ENCODE assay signal across 4 cellular contexts in genomic region chrX:21911481-21911880, GRCh38.
TF ChIP-seq lines count a peak whose summit lies in the region.

No MANE protein-coding gene starts in this region.

TF ChIP-seq in SK-N-SH, 30 proteins besides CTCF, POLR2A, EP300 and RAD21:
- TF ChIP-seq NRF1 (IDR thresholded peaks at IDR 0.05; ENCODE audit: low read depth, low read length), result no peak
- TF ChIP-seq, protein P1, sequence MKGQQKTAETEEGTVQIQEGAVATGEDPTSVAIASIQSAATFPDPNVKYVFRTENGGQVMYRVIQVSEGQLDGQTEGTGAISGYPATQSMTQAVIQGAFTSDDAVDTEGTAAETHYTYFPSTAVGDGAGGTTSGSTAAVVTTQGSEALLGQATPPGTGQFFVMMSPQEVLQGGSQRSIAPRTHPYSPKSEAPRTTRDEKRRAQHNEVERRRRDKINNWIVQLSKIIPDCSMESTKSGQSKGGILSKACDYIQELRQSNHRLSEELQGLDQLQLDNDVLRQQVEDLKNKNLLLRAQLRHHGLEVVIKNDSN (IDR thresholded peaks at IDR 0.05; ENCODE audit: borderline replicate concordance, low read depth), result 0 out of 2 replicates have a peak, but pooled peaks have one; percentile 16

TF ChIP-seq in SK-N-SH treated with all-trans-retinoic acid at 6 μM for 48 hours, 23 proteins besides CTCF, POLR2A, EP300 and RAD21 (continues in another document):
- TF ChIP-seq RARB (CRISPR knock-in tag; IDR thresholded peaks at IDR 0.05), result no peak
- no peak for TF ChIP-seq GLIS3 (CRISPR knock-in tag; IDR thresholded peaks at IDR 0.05)
- TF ChIP-seq, protein P2, sequence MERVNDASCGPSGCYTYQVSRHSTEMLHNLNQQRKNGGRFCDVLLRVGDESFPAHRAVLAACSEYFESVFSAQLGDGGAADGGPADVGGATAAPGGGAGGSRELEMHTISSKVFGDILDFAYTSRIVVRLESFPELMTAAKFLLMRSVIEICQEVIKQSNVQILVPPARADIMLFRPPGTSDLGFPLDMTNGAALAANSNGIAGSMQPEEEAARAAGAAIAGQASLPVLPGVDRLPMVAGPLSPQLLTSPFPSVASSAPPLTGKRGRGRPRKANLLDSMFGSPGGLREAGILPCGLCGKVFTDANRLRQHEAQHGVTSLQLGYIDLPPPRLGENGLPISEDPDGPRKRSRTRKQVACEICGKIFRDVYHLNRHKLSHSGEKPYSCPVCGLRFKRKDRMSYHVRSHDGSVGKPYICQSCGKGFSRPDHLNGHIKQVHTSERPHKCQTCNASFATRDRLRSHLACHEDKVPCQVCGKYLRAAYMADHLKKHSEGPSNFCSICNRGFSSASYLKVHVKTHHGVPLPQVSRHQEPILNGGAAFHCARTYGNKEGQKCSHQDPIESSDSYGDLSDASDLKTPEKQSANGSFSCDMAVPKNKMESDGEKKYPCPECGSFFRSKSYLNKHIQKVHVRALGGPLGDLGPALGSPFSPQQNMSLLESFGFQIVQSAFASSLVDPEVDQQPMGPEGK (CRISPR knock-in tag; IDR thresholded peaks at IDR 0.05; ENCODE audit: borderline replicate concordance), result no peak
- TF ChIP-seq TCF4 (CRISPR knock-in tag; IDR thresholded peaks at IDR 0.05; ENCODE audit: borderline replicate concordance), result no peak
- TF ChIP-seq SNAI2 (CRISPR knock-in tag; IDR thresholded peaks at IDR 0.05), result no peak
- TF ChIP-seq OSR1 (CRISPR knock-in tag; IDR thresholded peaks at IDR 0.05), result no peak
- no peak for TF ChIP-seq ZNF8 (CRISPR knock-in tag; IDR thresholded peaks at IDR 0.05)
- TF ChIP-seq POU6F1 (CRISPR knock-in tag; IDR thresholded peaks at IDR 0.05; ENCODE audit: borderline replicate concordance, low read depth), result no peak
- TF ChIP-seq, protein P3, sequence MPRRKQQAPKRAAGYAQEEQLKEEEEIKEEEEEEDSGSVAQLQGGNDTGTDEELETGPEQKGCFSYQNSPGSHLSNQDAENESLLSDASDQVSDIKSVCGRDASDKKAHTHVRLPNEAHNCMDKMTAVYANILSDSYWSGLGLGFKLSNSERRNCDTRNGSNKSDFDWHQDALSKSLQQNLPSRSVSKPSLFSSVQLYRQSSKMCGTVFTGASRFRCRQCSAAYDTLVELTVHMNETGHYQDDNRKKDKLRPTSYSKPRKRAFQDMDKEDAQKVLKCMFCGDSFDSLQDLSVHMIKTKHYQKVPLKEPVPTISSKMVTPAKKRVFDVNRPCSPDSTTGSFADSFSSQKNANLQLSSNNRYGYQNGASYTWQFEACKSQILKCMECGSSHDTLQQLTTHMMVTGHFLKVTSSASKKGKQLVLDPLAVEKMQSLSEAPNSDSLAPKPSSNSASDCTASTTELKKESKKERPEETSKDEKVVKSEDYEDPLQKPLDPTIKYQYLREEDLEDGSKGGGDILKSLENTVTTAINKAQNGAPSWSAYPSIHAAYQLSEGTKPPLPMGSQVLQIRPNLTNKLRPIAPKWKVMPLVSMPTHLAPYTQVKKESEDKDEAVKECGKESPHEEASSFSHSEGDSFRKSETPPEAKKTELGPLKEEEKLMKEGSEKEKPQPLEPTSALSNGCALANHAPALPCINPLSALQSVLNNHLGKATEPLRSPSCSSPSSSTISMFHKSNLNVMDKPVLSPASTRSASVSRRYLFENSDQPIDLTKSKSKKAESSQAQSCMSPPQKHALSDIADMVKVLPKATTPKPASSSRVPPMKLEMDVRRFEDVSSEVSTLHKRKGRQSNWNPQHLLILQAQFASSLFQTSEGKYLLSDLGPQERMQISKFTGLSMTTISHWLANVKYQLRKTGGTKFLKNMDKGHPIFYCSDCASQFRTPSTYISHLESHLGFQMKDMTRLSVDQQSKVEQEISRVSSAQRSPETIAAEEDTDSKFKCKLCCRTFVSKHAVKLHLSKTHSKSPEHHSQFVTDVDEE (CRISPR knock-in tag; IDR thresholded peaks at IDR 0.05), result no peak
- no peak for TF ChIP-seq ZC3H10 (CRISPR knock-in tag; IDR thresholded peaks at IDR 0.05)
- TF ChIP-seq ZNF70 (CRISPR knock-in tag; IDR thresholded peaks at IDR 0.05), result no peak
- TF ChIP-seq ISL1 (CRISPR knock-in tag; IDR thresholded peaks at IDR 0.05), result no peak

TF ChIP-seq in GM12878, 131 proteins besides CTCF, POLR2A, EP300 and RAD21:
- TF ChIP-seq RAD51 (IDR thresholded peaks at IDR 0.05), result peak; percentile 25; the same call in 1 of the 2 replicates
- no peak for TF ChIP-seq TAF1 (IDR thresholded peaks at IDR 0.05; ENCODE audit: borderline replicate concordance, low read depth, low read length)
- no peak for TF ChIP-seq NFYA (IDR thresholded peaks at IDR 0.05; ENCODE audit: borderline replicate concordance, low read depth, low read length)
- no peak for TF ChIP-seq DPF2 (IDR thresholded peaks at IDR 0.05)
- TF ChIP-seq, protein P4, sequence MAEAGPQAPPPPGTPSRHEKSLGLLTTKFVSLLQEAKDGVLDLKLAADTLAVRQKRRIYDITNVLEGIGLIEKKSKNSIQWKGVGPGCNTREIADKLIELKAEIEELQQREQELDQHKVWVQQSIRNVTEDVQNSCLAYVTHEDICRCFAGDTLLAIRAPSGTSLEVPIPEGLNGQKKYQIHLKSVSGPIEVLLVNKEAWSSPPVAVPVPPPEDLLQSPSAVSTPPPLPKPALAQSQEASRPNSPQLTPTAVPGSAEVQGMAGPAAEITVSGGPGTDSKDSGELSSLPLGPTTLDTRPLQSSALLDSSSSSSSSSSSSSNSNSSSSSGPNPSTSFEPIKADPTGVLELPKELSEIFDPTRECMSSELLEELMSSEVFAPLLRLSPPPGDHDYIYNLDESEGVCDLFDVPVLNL (IDR thresholded peaks at IDR 0.05; ENCODE audit: low read depth, low read length), result no peak

TF ChIP-seq in K562, 482 proteins besides CTCF, POLR2A, EP300 and RAD21:
- TF ChIP-seq CBFA2T2 (conservative IDR thresholded peaks at IDR 0.05), result peak; percentile 41
- TF ChIP-seq, protein P5, sequence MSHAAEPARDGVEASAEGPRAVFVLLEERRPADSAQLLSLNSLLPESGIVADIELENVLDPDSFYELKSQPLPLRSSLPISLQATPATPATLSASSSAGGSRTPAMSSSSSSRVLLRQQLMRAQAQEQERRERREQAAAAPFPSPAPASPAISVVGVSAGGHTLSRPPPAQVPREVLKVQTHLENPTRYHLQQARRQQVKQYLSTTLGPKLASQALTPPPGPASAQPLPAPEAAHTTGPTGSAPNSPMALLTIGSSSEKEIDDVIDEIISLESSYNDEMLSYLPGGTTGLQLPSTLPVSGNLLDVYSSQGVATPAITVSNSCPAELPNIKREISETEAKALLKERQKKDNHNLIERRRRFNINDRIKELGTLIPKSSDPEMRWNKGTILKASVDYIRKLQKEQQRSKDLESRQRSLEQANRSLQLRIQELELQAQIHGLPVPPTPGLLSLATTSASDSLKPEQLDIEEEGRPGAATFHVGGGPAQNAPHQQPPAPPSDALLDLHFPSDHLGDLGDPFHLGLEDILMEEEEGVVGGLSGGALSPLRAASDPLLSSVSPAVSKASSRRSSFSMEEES (CRISPR knock-in tag; IDR thresholded peaks at IDR 0.05), result peak; percentile 76
- TF ChIP-seq E2F1 (CRISPR knock-in tag; IDR thresholded peaks at IDR 0.05), result no peak
- TF ChIP-seq ZNF518B (CRISPR knock-in tag; IDR thresholded peaks at IDR 0.05), result no peak
- no peak for TF ChIP-seq ZNF408 (CRISPR knock-in tag; IDR thresholded peaks at IDR 0.05; ENCODE audit: low read depth)
- peak; percentile 75; the same call in 1 of the 2 replicates for TF ChIP-seq TOE1 (IDR thresholded peaks at IDR 0.05; ENCODE audit: borderline replicate concordance)
- TF ChIP-seq TOE1 (CRISPR knock-in tag; IDR thresholded peaks at IDR 0.05; ENCODE audit: borderline replicate concordance, low read depth), result no peak
- no peak for TF ChIP-seq DIDO1 (tag; IDR thresholded peaks at IDR 0.05; ENCODE audit: low read depth)
- no peak for TF ChIP-seq ARHGAP35 (IDR thresholded peaks at IDR 0.05; ENCODE audit: partially characterized antibody)
- no peak for TF ChIP-seq RBM22 (IDR thresholded peaks at IDR 0.05; ENCODE audit: low read depth, low read length, poor library complexity, severe bottlenecking)
- no peak for TF ChIP-seq ZNF133 (CRISPR knock-in tag; IDR thresholded peaks at IDR 0.05)
- TF ChIP-seq MECOM (CRISPR knock-in tag; IDR thresholded peaks at IDR 0.05), result no peak
- no peak for TF ChIP-seq PBX2 (CRISPR knock-in tag; IDR thresholded peaks at IDR 0.05; ENCODE audit: low read depth)
- TF ChIP-seq PBX2 (tag; conservative IDR thresholded peaks at IDR 0.05; ENCODE audit: low read depth), result no peak
- peak; percentile 82 for TF ChIP-seq RAD51 (IDR thresholded peaks at IDR 0.05; ENCODE audit: borderline replicate concordance, low read depth)
- no peak for TF ChIP-seq CREB1 (IDR thresholded peaks at IDR 0.05)
- TF ChIP-seq CREB1 (CRISPR knock-in tag; IDR thresholded peaks at IDR 0.05), result no peak
- peak; percentile 63 for TF ChIP-seq USF2 (CRISPR knock-in tag; IDR thresholded peaks at IDR 0.05)
